ENCODE assay signal across 1 cellular context in the genomic region with DNA sequence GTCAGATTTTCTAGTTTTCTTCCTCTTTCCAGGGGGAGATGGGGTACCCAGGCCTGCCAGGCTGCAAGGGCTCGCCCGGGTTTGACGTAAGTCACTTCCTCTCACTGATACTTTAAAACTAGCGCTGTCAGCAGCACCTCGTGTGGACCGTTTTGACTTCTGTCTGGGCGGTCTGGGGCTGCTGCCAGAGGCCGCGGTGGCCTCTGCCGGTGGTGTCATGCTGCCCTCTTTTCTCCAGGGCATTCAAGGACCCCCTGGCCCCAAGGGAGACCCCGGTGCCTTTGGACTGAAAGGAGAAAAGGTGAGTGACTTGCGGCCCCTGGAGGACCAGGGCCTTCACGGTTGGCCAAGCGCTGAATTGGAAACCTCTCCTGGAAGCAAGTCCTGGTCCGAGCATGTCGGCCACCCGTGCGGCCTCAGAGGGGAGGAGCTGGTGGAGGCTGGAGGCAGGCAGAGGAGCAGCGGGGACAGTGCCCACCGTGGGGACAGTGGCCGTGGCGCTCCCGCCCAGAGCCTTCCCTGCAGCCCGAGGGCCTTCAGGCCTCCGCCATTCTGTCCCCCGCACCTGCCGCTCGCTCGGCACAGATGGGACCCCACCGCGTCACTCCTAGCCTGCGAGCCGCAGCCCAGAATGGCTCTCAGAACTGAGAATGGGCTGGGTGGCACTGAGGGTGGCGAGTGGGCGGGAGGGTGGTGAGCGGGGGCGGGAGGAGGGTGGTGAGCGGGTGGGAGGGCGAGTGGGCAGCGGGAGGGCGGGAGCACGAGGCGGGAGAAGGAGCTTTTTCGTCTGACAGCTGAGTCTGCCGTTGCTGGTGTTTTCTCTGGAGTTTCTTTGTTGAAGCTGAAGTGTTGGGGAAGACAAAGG.
TF ChIP-seq lines count a peak whose summit lies in the region.

No MANE protein-coding gene starts in this region.

TF ChIP-seq in HepG2, 621 proteins besides CTCF, POLR2A, EP300 and RAD21:
- TF ChIP-seq NR2F1 (CRISPR knock-in tag; IDR thresholded peaks at IDR 0.05) (no peak), KLF6 (CRISPR knock-in tag; IDR thresholded peaks at IDR 0.05) (no peak), FOXP4 (CRISPR knock-in tag; IDR thresholded peaks at IDR 0.05) (no peak), HHEX (CRISPR knock-in tag; IDR thresholded peaks at IDR 0.05) (no peak), ZBTB38 (CRISPR knock-in tag; IDR thresholded peaks at IDR 0.05) (no peak), ZBTB44 (CRISPR knock-in tag; IDR thresholded peaks at IDR 0.05) (no peak), NPAS2 (CRISPR knock-in tag; IDR thresholded peaks at IDR 0.05; ENCODE audit: borderline replicate concordance) (no peak)
- TF ChIP-seq, protein P1, sequence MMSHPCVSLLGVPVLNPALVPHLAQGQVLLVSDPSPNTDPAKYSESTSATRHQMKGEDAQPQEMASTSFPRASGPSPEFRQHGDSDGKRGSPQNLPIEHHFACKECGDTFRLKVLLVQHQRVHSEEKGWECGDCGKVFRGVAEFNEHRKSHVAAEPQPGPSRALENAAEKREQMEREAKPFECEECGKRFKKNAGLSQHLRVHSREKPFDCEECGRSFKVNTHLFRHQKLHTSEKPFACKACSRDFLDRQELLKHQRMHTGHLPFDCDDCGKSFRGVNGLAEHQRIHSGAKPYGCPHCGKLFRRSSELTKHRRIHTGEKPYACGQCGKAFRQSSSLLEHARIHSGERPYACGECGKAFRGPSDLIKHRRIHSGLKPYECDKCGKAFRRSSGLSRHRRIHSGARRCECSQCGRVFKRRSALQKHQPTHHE (CRISPR knock-in tag; IDR thresholded peaks at IDR 0.05; ENCODE audit: borderline replicate concordance): no peak
- TF ChIP-seq, protein P2, sequence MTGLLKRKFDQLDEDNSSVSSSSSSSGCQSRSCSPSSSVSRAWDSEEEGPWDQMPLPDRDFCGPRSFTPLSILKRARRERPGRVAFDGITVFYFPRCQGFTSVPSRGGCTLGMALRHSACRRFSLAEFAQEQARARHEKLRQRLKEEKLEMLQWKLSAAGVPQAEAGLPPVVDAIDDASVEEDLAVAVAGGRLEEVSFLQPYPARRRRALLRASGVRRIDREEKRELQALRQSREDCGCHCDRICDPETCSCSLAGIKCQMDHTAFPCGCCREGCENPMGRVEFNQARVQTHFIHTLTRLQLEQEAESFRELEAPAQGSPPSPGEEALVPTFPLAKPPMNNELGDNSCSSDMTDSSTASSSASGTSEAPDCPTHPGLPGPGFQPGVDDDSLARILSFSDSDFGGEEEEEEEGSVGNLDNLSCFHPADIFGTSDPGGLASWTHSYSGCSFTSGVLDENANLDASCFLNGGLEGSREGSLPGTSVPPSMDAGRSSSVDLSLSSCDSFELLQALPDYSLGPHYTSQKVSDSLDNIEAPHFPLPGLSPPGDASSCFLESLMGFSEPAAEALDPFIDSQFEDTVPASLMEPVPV (CRISPR knock-in tag; IDR thresholded peaks at IDR 0.05): no peak
- TF ChIP-seq, protein P3, sequence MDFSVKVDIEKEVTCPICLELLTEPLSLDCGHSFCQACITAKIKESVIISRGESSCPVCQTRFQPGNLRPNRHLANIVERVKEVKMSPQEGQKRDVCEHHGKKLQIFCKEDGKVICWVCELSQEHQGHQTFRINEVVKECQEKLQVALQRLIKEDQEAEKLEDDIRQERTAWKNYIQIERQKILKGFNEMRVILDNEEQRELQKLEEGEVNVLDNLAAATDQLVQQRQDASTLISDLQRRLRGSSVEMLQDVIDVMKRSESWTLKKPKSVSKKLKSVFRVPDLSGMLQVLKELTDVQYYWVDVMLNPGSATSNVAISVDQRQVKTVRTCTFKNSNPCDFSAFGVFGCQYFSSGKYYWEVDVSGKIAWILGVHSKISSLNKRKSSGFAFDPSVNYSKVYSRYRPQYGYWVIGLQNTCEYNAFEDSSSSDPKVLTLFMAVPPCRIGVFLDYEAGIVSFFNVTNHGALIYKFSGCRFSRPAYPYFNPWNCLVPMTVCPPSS (IDR thresholded peaks at IDR 0.05): no peak
